In the genomic region with DNA sequence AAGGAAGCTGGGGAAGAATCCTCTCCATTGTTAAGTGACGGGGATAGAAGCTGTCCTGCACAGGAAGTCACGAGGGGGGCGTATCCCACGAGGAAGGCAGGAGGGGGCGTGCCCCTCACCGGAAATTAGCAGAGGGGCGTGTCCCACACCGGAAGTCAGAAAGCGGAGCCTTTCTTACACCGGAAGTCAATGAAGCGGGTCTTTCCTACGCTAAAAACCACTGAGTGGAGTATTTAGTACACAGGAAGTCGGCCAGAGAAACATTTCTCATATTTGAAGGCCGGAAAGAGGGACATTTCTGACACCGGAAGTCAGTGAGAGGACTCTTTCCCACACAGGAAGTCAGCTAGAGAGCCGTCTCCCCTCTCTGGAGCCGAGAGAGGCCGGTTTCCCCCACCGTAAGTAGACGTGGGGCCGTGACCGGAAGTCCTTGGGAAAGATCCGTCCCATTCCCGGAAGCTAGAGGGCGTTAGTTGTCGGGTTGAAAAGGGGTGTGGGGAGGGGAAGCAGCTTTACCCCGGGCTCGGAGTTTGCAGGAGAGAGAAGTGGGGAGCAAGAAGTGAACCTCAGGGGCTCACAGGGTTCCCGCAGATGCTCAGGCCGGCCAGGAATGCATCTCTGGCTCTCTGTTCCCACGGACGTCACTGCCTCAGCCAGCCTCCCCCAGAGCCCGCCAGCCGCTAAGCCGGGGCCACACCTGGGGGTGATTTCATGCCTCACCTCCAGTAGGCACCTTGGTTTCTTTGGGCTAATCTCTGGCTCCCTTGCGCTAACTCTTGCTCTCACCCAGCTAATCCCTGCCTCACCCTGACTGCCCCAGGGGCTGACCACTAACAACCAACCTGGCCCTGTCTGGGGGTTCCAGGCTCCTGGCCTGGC, we compare ENCODE assay signal across 2 cellular contexts.
A peak's percentile ranks its signal among the peaks of the same experiment; 100 is the strongest.
TF ChIP-seq lines count a peak whose summit lies in the region.

No MANE protein-coding gene starts in this region.

TF ChIP-seq in HEK293, 187 proteins besides CTCF, POLR2A, EP300 and RAD21 (continues in another document):
- TF ChIP-seq KLF16 (tag by site-specific recombination; IDR thresholded peaks at IDR 0.05) (peak; percentile 96), ZFP37 (tag by site-specific recombination; IDR thresholded peaks at IDR 0.05) (peak; percentile 32; the same call in 1 of the 2 replicates), KLF7 (tag by site-specific recombination; IDR thresholded peaks at IDR 0.05; ENCODE audit: borderline replicate concordance) (0 out of 2 replicates have a peak, but pooled peaks have one; percentile 21), GLIS2 (tag by site-specific recombination; IDR thresholded peaks at IDR 0.05) (peak; percentile 82), ZBTB20 (tag by site-specific recombination; IDR thresholded peaks at IDR 0.05) (peak; percentile 70), ZBTB8A (tag by site-specific recombination; IDR thresholded peaks at IDR 0.05) (peak; percentile 33; the same call in 1 of the 2 replicates), KLF10 (tag by site-specific recombination; IDR thresholded peaks at IDR 0.05) (peak; percentile 96), ZSCAN30 (tag by site-specific recombination; IDR thresholded peaks at IDR 0.05) (peak; percentile 24; the same call in 1 of the 2 replicates), ZNF37A (tag by site-specific recombination; IDR thresholded peaks at IDR 0.05) (no peak), ZNF629 (tag by site-specific recombination; IDR thresholded peaks at IDR 0.05) (peak; percentile 86), ZNF335 (tag by site-specific recombination; conservative IDR thresholded peaks at IDR 0.05) (peak; percentile 49; the same call in 1 of the 2 replicates), ZSCAN16 (tag by site-specific recombination; IDR thresholded peaks at IDR 0.05) (no peak)
- TF ChIP-seq, protein P1, sequence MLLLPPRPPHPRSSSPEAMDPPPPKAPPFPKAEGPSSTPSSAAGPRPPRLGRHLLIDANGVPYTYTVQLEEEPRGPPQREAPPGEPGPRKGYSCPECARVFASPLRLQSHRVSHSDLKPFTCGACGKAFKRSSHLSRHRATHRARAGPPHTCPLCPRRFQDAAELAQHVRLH (tag by site-specific recombination; IDR thresholded peaks at IDR 0.05) = peak; percentile 89
- TF ChIP-seq, protein P2, sequence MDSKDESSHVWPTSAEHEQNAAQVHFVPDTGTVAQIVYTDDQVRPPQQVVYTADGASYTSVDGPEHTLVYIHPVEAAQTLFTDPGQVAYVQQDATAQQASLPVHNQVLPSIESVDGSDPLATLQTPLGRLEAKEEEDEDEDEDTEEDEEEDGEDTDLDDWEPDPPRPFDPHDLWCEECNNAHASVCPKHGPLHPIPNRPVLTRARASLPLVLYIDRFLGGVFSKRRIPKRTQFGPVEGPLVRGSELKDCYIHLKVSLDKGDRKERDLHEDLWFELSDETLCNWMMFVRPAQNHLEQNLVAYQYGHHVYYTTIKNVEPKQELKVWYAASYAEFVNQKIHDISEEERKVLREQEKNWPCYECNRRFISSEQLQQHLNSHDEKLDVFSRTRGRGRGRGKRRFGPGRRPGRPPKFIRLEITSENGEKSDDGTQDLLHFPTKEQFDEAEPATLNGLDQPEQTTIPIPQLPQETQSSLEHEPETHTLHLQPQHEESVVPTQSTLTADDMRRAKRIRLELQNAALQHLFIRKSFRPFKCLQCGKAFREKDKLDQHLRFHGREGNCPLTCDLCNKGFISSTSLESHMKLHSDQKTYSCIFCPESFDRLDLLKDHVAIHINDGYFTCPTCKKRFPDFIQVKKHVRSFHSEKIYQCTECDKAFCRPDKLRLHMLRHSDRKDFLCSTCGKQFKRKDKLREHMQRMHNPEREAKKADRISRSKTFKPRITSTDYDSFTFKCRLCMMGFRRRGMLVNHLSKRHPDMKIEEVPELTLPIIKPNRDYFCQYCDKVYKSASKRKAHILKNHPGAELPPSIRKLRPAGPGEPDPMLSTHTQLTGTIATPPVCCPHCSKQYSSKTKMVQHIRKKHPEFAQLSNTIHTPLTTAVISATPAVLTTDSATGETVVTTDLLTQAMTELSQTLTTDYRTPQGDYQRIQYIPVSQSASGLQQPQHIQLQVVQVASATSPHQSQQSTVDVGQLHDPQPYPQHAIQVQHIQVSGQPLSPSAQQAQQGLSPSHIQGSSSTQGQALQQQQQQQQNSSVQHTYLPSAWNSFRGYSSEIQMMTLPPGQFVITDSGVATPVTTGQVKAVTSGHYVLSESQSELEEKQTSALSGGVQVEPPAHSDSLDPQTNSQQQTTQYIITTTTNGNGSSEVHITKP (tag by site-specific recombination; IDR thresholded peaks at IDR 0.05) = peak; percentile 83
- TF ChIP-seq, protein P3, sequence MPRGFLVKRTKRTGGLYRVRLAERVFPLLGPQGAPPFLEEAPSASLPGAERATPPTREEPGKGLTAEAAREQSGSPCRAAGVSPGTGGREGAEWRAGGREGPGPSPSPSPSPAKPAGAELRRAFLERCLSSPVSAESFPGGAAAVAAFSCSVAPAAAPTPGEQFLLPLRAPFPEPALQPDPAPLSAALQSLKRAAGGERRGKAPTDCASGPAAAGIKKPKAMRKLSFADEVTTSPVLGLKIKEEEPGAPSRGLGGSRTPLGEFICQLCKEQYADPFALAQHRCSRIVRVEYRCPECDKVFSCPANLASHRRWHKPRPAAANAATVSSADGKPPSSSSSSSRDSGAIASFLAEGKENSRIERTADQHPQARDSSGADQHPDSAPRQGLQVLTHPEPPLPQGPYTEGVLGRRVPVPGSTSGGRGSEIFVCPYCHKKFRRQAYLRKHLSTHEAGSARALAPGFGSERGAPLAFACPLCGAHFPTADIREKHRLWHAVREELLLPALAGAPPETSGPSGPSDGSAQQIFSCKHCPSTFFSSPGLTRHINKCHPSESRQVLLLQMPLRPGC (tag by site-specific recombination; IDR thresholded peaks at IDR 0.05) = no peak
- TF ChIP-seq, protein P4, sequence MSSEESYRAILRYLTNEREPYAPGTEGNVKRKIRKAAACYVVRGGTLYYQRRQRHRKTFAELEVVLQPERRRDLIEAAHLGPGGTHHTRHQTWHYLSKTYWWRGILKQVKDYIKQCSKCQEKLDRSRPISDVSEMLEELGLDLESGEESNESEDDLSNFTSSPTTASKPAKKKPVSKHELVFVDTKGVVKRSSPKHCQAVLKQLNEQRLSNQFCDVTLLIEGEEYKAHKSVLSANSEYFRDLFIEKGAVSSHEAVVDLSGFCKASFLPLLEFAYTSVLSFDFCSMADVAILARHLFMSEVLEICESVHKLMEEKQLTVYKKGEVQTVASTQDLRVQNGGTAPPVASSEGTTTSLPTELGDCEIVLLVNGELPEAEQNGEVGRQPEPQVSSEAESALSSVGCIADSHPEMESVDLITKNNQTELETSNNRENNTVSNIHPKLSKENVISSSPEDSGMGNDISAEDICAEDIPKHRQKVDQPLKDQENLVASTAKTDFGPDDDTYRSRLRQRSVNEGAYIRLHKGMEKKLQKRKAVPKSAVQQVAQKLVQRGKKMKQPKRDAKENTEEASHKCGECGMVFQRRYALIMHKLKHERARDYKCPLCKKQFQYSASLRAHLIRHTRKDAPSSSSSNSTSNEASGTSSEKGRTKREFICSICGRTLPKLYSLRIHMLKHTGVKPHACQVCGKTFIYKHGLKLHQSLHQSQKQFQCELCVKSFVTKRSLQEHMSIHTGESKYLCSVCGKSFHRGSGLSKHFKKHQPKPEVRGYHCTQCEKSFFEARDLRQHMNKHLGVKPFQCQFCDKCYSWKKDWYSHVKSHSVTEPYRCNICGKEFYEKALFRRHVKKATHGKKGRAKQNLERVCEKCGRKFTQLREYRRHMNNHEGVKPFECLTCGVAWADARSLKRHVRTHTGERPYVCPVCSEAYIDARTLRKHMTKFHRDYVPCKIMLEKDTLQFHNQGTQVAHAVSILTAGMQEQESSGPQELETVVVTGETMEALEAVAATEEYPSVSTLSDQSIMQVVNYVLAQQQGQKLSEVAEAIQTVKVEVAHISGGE (tag by site-specific recombination; conservative IDR thresholded peaks at IDR 0.05; ENCODE audit: low read depth) = peak; percentile 97

TF ChIP-seq in SK-N-SH, 30 proteins besides CTCF, POLR2A, EP300 and RAD21:
- TF ChIP-seq ELF1 (IDR thresholded peaks at IDR 0.05) (peak; percentile 86), NFIC (IDR thresholded peaks at IDR 0.05; ENCODE audit: borderline replicate concordance) (no peak), EZH2phosphoT487 (IDR thresholded peaks at IDR 0.05; ENCODE audit: borderline replicate concordance, low read depth) (no peak), POLR2AphosphoS5 (IDR thresholded peaks at IDR 0.05; ENCODE audit: low read depth, low read length) (peak; percentile 76; the same call in 1 of the 2 replicates), RXRA (IDR thresholded peaks at IDR 0.05; ENCODE audit: borderline replicate concordance, low read depth) (no peak; the same call in 1 of the 2 replicates), FOSL2 (IDR thresholded peaks at IDR 0.05; ENCODE audit: borderline replicate concordance, low read depth) (no peak), TAF1 (IDR thresholded peaks at IDR 0.05; ENCODE audit: borderline replicate concordance, low read depth, low read length) (peak; percentile 64), GATA2 (CRISPR knock-in tag; IDR thresholded peaks at IDR 0.05) (no peak), MXI1 (IDR thresholded peaks at IDR 0.05; ENCODE audit: low read depth, low read length) (peak; percentile 88), CHD2 (IDR thresholded peaks at IDR 0.05; ENCODE audit: low read length, partially characterized antibody) (no peak), GABPA (IDR thresholded peaks at IDR 0.05; ENCODE audit: low read depth) (peak; percentile 94)
- TF ChIP-seq, protein P5, sequence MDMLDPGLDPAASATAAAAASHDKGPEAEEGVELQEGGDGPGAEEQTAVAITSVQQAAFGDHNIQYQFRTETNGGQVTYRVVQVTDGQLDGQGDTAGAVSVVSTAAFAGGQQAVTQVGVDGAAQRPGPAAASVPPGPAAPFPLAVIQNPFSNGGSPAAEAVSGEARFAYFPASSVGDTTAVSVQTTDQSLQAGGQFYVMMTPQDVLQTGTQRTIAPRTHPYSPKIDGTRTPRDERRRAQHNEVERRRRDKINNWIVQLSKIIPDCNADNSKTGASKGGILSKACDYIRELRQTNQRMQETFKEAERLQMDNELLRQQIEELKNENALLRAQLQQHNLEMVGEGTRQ (IDR thresholded peaks at IDR 0.05; ENCODE audit: borderline replicate concordance, low read depth, low read length) = peak; percentile 63
- TF ChIP-seq, protein P6, sequence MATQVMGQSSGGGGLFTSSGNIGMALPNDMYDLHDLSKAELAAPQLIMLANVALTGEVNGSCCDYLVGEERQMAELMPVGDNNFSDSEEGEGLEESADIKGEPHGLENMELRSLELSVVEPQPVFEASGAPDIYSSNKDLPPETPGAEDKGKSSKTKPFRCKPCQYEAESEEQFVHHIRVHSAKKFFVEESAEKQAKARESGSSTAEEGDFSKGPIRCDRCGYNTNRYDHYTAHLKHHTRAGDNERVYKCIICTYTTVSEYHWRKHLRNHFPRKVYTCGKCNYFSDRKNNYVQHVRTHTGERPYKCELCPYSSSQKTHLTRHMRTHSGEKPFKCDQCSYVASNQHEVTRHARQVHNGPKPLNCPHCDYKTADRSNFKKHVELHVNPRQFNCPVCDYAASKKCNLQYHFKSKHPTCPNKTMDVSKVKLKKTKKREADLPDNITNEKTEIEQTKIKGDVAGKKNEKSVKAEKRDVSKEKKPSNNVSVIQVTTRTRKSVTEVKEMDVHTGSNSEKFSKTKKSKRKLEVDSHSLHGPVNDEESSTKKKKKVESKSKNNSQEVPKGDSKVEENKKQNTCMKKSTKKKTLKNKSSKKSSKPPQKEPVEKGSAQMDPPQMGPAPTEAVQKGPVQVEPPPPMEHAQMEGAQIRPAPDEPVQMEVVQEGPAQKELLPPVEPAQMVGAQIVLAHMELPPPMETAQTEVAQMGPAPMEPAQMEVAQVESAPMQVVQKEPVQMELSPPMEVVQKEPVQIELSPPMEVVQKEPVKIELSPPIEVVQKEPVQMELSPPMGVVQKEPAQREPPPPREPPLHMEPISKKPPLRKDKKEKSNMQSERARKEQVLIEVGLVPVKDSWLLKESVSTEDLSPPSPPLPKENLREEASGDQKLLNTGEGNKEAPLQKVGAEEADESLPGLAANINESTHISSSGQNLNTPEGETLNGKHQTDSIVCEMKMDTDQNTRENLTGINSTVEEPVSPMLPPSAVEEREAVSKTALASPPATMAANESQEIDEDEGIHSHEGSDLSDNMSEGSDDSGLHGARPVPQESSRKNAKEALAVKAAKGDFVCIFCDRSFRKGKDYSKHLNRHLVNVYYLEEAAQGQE (IDR thresholded peaks at IDR 0.05; ENCODE audit: low read depth, low read length) = 0 out of 2 replicates have a peak, but pooled peaks have one; percentile 9
- TF ChIP-seq, protein P7, sequence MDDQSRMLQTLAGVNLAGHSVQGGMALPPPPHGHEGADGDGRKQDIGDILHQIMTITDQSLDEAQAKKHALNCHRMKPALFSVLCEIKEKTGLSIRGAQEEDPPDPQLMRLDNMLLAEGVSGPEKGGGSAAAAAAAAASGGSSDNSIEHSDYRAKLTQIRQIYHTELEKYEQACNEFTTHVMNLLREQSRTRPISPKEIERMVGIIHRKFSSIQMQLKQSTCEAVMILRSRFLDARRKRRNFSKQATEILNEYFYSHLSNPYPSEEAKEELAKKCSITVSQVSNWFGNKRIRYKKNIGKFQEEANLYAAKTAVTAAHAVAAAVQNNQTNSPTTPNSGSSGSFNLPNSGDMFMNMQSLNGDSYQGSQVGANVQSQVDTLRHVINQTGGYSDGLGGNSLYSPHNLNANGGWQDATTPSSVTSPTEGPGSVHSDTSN (IDR thresholded peaks at IDR 0.05) = no peak
- TF ChIP-seq, protein P8, sequence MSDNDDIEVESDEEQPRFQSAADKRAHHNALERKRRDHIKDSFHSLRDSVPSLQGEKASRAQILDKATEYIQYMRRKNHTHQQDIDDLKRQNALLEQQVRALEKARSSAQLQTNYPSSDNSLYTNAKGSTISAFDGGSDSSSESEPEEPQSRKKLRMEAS (IDR thresholded peaks at IDR 0.05; ENCODE audit: low read depth) = peak; percentile 67
- TF ChIP-seq, protein P9, sequence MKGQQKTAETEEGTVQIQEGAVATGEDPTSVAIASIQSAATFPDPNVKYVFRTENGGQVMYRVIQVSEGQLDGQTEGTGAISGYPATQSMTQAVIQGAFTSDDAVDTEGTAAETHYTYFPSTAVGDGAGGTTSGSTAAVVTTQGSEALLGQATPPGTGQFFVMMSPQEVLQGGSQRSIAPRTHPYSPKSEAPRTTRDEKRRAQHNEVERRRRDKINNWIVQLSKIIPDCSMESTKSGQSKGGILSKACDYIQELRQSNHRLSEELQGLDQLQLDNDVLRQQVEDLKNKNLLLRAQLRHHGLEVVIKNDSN (IDR thresholded peaks at IDR 0.05; ENCODE audit: borderline replicate concordance, low read depth) = peak; percentile 80
